In genomic region chrX:31329298-31329697, GRCh38 we compare ENCODE assay signal across 22 cellular contexts.
"Had no signal": no experiment of that assay in that cellular context is flagged by ENCODE, and none has a peak within 500 bp of the region (broad histone marks: within the 10 kb centered on the region; RNA-seq: fewer than 3 reads in every experiment).

No MANE protein-coding gene starts in this region.

- H3K36me3 ChIP-seq: neutrophil, right lobe of liver, stomach, WERI-Rb-1 had no signal

- H3K4me3 Mint-ChIP-seq: activated CD4-positive, alpha-beta memory T cell treated with anti-CD3 and anti-CD28 coated beads for 36 hours; activated naive CD4-positive, alpha-beta T cell treated with anti-CD3 and anti-CD28 coated beads for 36 hours; endodermal cell; natural killer cell; stimulated activated effector memory CD8-positive, alpha-beta T cell treated with anti-CD3 and anti-CD28 coated beads, Interleukin-12 subunit alpha, Interleukin-12 subunit beta, amount 100 ng/mL, for 72 hours had no signal

- H3K27ac Mint-ChIP-seq: activated CD4-positive, alpha-beta memory T cell treated with anti-CD3 and anti-CD28 coated beads for 36 hours; activated naive CD4-positive, alpha-beta T cell treated with anti-CD3 and anti-CD28 coated beads for 36 hours; endodermal cell; natural killer cell; stimulated activated effector memory CD8-positive, alpha-beta T cell treated with anti-CD3 and anti-CD28 coated beads, Interleukin-12 subunit alpha, Interleukin-12 subunit beta, amount 100 ng/mL, for 72 hours had no signal

- H3K9me3 Mint-ChIP-seq: activated CD4-positive, alpha-beta memory T cell treated with anti-CD3 and anti-CD28 coated beads for 36 hours; activated naive CD4-positive, alpha-beta T cell treated with anti-CD3 and anti-CD28 coated beads for 36 hours; stimulated activated effector memory CD8-positive, alpha-beta T cell treated with anti-CD3 and anti-CD28 coated beads, Interleukin-12 subunit alpha, Interleukin-12 subunit beta, amount 100 ng/mL, for 72 hours had no signal

- H3K27ac ChIP-seq: body of pancreas, dorsolateral prefrontal cortex, epithelial cell of prostate, foreskin keratinocyte, neutrophil, parathyroid adenoma, right lobe of liver, stomach, WERI-Rb-1 had no signal

- H3K4me1 ChIP-seq: body of pancreas, parathyroid adenoma, stomach had no signal

- H3K36me3 Mint-ChIP-seq: activated CD4-positive, alpha-beta memory T cell treated with anti-CD3 and anti-CD28 coated beads for 36 hours; natural killer cell; stimulated activated effector memory CD8-positive, alpha-beta T cell treated with anti-CD3 and anti-CD28 coated beads, Interleukin-12 subunit alpha, Interleukin-12 subunit beta, amount 100 ng/mL, for 72 hours had no signal

- H3K4me3 ChIP-seq: body of pancreas, dorsolateral prefrontal cortex, lung, right lobe of liver, smooth muscle cell, stomach had no signal

- ATAC-seq: body of pancreas; foreskin keratinocyte; left cardiac atrium; natural killer cell; right lobe of liver; stimulated activated effector memory CD8-positive, alpha-beta T cell treated with anti-CD3 and anti-CD28 coated beads, Interleukin-12 subunit alpha, Interleukin-12 subunit beta, amount 100 ng/mL, for 72 hours had no signal

- H3K4me1 Mint-ChIP-seq: natural killer cell; stimulated activated effector memory CD8-positive, alpha-beta T cell treated with anti-CD3 and anti-CD28 coated beads, Interleukin-12 subunit alpha, Interleukin-12 subunit beta, amount 100 ng/mL, for 72 hours had no signal

- H3K9me3 ChIP-seq: body of pancreas, neutrophil, right lobe of liver, stomach had no signal

- H3K27me3 ChIP-seq: body of pancreas, foreskin keratinocyte, neutrophil, right lobe of liver, stomach had no signal

- DNase-seq: activated CD4-positive, alpha-beta memory T cell treated with anti-CD3 and anti-CD28 coated beads for 36 hours; activated CD4-positive, alpha-beta T cell treated with anti-CD3 and anti-CD28 coated beads for 1 hour; activated naive CD4-positive, alpha-beta T cell treated with anti-CD3 and anti-CD28 coated beads for 36 hours; body of pancreas; caudate nucleus; dorsolateral prefrontal cortex; endodermal cell; foreskin keratinocyte; hippocampal formation; left cardiac atrium; natural killer cell; right lobe of liver; stimulated activated CD4-positive, alpha-beta T cell treated with anti-CD3 and anti-CD28 coated beads, Interleukin-4, amount 100 ng/mL, for 24 hours; stomach; trophoblast cell; WERI-Rb-1 had no signal

- H3K27me3 Mint-ChIP-seq: activated CD4-positive, alpha-beta memory T cell treated with anti-CD3 and anti-CD28 coated beads for 36 hours had no signal
